In the genomic region with DNA sequence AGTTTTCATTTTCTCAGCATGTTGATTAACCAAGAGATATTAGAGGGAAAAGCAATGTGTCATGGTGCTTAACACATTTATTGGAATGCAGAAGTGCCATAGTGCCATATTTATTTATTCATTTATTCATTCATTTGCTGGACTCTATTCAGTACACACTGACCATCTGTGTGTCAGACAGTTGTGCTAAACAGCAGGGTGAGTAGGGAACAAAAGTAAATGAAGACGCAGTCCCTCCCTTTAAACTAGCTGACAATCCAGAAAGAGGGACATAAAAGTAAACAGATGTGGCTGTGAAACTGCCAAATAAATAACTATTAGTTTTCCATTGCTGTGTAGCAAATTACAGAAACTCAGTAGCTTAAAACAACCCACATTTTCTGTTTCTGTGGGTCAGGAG, we compare ENCODE assay signal across 25 cellular contexts.
"Had no signal": no experiment of that assay in that cellular context is flagged by ENCODE, and none has a peak within 500 bp of the region (broad histone marks: within the 10 kb centered on the region; RNA-seq: fewer than 3 reads in every experiment).

No MANE protein-coding gene starts in this region.

- FAIRE-seq: colon, keratinocyte had no signal

- H3K4me3 ChIP-seq: coronary artery, dorsolateral prefrontal cortex, esophagus squamous epithelium, gastrocnemius medialis, heart right ventricle, left lung, lower lobe of right lung, mucosa of descending colon had no signal

- H3K9me3 ChIP-seq: esophagus squamous epithelium, gastrocnemius medialis, lower lobe of right lung had no signal

- ATAC-seq: esophagus mucosa, gastrocnemius medialis, heart right ventricle, left colon, left lung, left ventricle myocardium superior, lower lobe of right lung, mucosa of descending colon had no signal

- H3K36me3 ChIP-seq: esophagus squamous epithelium, gastrocnemius medialis, heart right ventricle, left lung, lower lobe of right lung had no signal

- H3K27ac ChIP-seq: dorsolateral prefrontal cortex, epithelial cell of prostate, esophagus squamous epithelium, gastrocnemius medialis, heart right ventricle, left lung, lower lobe of right lung had no signal

- DNase-seq: dermis blood vessel endothelial cell; dorsolateral prefrontal cortex; effector CD4-positive, alpha-beta T cell; effector memory CD4-positive, alpha-beta T cell; erythroblast; esophagus squamous epithelium; foreskin fibroblast; foreskin melanocyte; gastrocnemius medialis; glutamatergic neuron; head of caudate nucleus; heart right ventricle; hippocampal formation; left colon; left lung; left ventricle myocardium superior; lower lobe of right lung; mesenchymal stem cell; mucosa of descending colon; naive B cell had no signal

- H3K27me3 ChIP-seq: dorsolateral prefrontal cortex, esophagus squamous epithelium, gastrocnemius medialis, heart right ventricle, left lung had no signal

- H3K4me1 ChIP-seq: esophagus squamous epithelium, gastrocnemius medialis, left lung, lower lobe of right lung had no signal
